1 cellular context compared by ENCODE assay signal in genomic region chr10:947051-947450, GRCh38.
TF ChIP-seq lines count a peak whose summit lies in the region.

No MANE protein-coding gene starts in this region.

TF ChIP-seq in K562, 482 proteins besides CTCF, POLR2A, EP300 and RAD21 (continued from another document):
- TF ChIP-seq STAT6 (CRISPR knock-in tag; IDR thresholded peaks at IDR 0.05) (no peak), ZNF780A (CRISPR knock-in tag; IDR thresholded peaks at IDR 0.05) (no peak), TRIM24 (IDR thresholded peaks at IDR 0.05) (0 out of 4 replicates have a peak, but pooled peaks of 1 of the 2 experiments have one; percentile 9), PHF21A (IDR thresholded peaks at IDR 0.05; ENCODE audit: borderline replicate concordance, low read depth) (no peak), HDAC6 (IDR thresholded peaks at IDR 0.05; ENCODE audit: low read depth, low read length) (no peak), CBX8 (IDR thresholded peaks at IDR 0.05; ENCODE audit: borderline replicate concordance, extremely low read depth, low read depth, low read length, poor library complexity, severe bottlenecking) (no peak)
